In genomic region chr6:27575594-27576361, GRCh38 we compare ENCODE assay signal across 21 cellular contexts.
DNase-seq lines count a peak whose midpoint lies in the region; ATAC-seq, FAIRE-seq and TF ChIP-seq lines count a peak whose summit lies in the region.
"Had no signal": no experiment of that assay in that cellular context is flagged by ENCODE, and none has a peak within 500 bp of the region (broad histone marks: within the 10 kb centered on the region; RNA-seq: fewer than 3 reads in every experiment).

No MANE protein-coding gene starts in this region.

- H3K36me3 ChIP-seq in GM23338 (ENCODE audit: insufficient read depth) (no peaks in the 10 kb centered on the region), mammary epithelial cell (ENCODE audit: insufficient read depth, low read length) (no peaks in the 10 kb centered on the region), prostate gland (no peaks in the 10 kb centered on the region)
- H3K36me3 ChIP-seq: upper lobe of left lung had no signal

- peaks cover 5% of the 10 kb centered on the region for H3K27me3 Mint-ChIP-seq in GM23338 (ENCODE audit: insufficient read depth, low read depth, poor library complexity)

- whole genome bisulfite sequencing in mammary epithelial cell (ENCODE audit: low coverage, missing lambda C conversion rate) = 75% methylated on average over 10 of the region's 10 CpGs
- WGBS in prostate gland = 79% methylated on average over 10 of the region's 10 CpGs

- CTCF ChIA-PET in mammary epithelial cell (lab: Charles Lee; ENCODE audit: low non-redundant PET) = no interaction called here

- 0 out of 3 replicates have a peak, but pooled peaks cover 6% of the 10 kb centered on the region for H3K4me1 Mint-ChIP-seq in GM23338
- H3K4me1 Mint-ChIP-seq: naive B cell had no signal

- ATAC-seq in GM23338 (peak; percentile 84), HG03378 (IDR thresholded peaks at IDR 0.05; ENCODE audit: unreplicated experiment) (no peak), HG02852 (IDR thresholded peaks at IDR 0.05; ENCODE audit: unreplicated experiment) (no peak)
- ATAC-seq: effector memory CD8-positive, alpha-beta T cell; left lobe of liver had no signal

- FAIRE-seq in A204.1 (lab: Jason Lieb, UNC) = peak; percentile 83
- FAIRE-seq: GM18507 had no signal

- intact Hi-C loops in mammary epithelial cell (cut with micrococcal nuclease) = no loop called here
- intact Hi-C loops in prostate gland (cut with DNase I) = no loop called here

- H3K4me2 ChIP-seq in GM23338 = peak overlapping the region; percentile 30
- H3K4me2 ChIP-seq in mammary epithelial cell (ENCODE audit: insufficient read depth, low read depth, low read length) = no peak overlapping the region

- H4K20me1 ChIP-seq in GM23338 (replicated peaks; ENCODE audit: insufficient read depth) = no peaks in the 10 kb centered on the region; the same call in 1 of the 2 replicates
- no peaks in the 10 kb centered on the region for H4K20me1 ChIP-seq in mammary epithelial cell (ENCODE audit: insufficient read depth, low read length)

- H3K79me2 ChIP-seq in GM23338 (replicated peaks; ENCODE audit: insufficient read depth) (no peaks in the 10 kb centered on the region), mammary epithelial cell (ENCODE audit: insufficient read depth, low read length) (no peaks in the 10 kb centered on the region)

- H3K4me1 ChIP-seq in GM23338 (ENCODE audit: insufficient read depth) (no peaks in the 10 kb centered on the region), mammary epithelial cell (ENCODE audit: insufficient read depth, low read length) (no peaks in the 10 kb centered on the region), prostate gland (replicated peaks) (no peaks in the 10 kb centered on the region)
- H3K4me1 ChIP-seq: upper lobe of left lung had no signal

- TF ChIP-seq CTCF in GM23338 (conservative IDR thresholded peaks at IDR 0.05; ENCODE audit: low read depth in 2 of 2) = no peak
- TF ChIP-seq CTCF in mammary epithelial cell (conservative IDR thresholded peaks at IDR 0.05 in 1 of 2, IDR thresholded peaks at IDR 0.05 in 1 of 2; ENCODE audit: extremely low read depth in 1 of 2, insufficient read depth in 1 of 2, low read depth in 1 of 2, low read length in 2 of 2) = no peak
- TF ChIP-seq CTCF in prostate gland (IDR thresholded peaks at IDR 0.05) = no peak

- H3K4me3 ChIP-seq in GM23338 (peak overlapping the region; percentile 39), mammary epithelial cell (replicated peaks in 1 of 3; ENCODE audit: insufficient read depth in 1 of 3, low read depth in 2 of 3, low read length in 3 of 3) (no peak overlapping the region), prostate gland (no peak overlapping the region)
- H3K4me3 ChIP-seq: upper lobe of left lung had no signal

- H2AFZ ChIP-seq in GM23338 = peak overlapping the region; percentile 1; the same call in 1 of the 2 replicates
- no peak overlapping the region for H2AFZ ChIP-seq in mammary epithelial cell (ENCODE audit: low read depth, low read length)

- H3K9ac ChIP-seq in mammary epithelial cell (ENCODE audit: insufficient read depth, low read length) = no peak overlapping the region

- in situ Hi-C loops in mammary epithelial cell (cut with MboI; ENCODE audit: low sequenced_read_pairs in 2 of 2) = no loop called here

- H3F3A ChIP-seq in GM23338 (replicated peaks; ENCODE audit: low read depth) = no peaks in the 10 kb centered on the region

- H3K27ac ChIP-seq in GM23338 (ENCODE audit: low read depth) = no peak overlapping the region
- H3K27ac ChIP-seq in mammary epithelial cell (ENCODE audit: insufficient read depth, low read depth, low read length) = no peak overlapping the region
- no peak overlapping the region for H3K27ac ChIP-seq in prostate gland
- H3K27ac ChIP-seq: upper lobe of left lung, VCaP had no signal

- dilution Hi-C loops in mammary epithelial cell (cut with HindIII; ENCODE audit: low sequenced_read_pairs) = no loop called here

- H3K9me3 ChIP-seq in mammary epithelial cell (replicated peaks; ENCODE audit: insufficient read depth, low read length) = no peaks in the 10 kb centered on the region
- H3K9me3 ChIP-seq in prostate gland = no peaks in the 10 kb centered on the region
- H3K9me3 ChIP-seq: upper lobe of left lung had no signal

- H3K4me3 Mint-ChIP-seq in GM23338 = peak overlapping the region; percentile 61
- H3K4me3 Mint-ChIP-seq: activated naive CD4-positive, alpha-beta T cell treated with anti-CD3 and anti-CD28 coated beads for 36 hours; effector memory CD8-positive, alpha-beta T cell; naive B cell had no signal

- H3K9me2 ChIP-seq in GM23338 (ENCODE audit: insufficient read depth) = no peaks in the 10 kb centered on the region

- no peak overlapping the region for H3K27ac Mint-ChIP-seq in GM23338
- H3K27ac Mint-ChIP-seq: activated naive CD4-positive, alpha-beta T cell treated with anti-CD3 and anti-CD28 coated beads for 36 hours; effector memory CD8-positive, alpha-beta T cell; naive B cell had no signal

- no peaks in the 10 kb centered on the region for H3K27me3 ChIP-seq in GM23338 (ENCODE audit: insufficient read depth)
- H3K27me3 ChIP-seq in mammary epithelial cell (ENCODE audit: insufficient read depth, low read length) = no peaks in the 10 kb centered on the region
- peaks cover 4% of the 10 kb centered on the region for H3K27me3 ChIP-seq in prostate gland (replicated peaks; ENCODE audit: insufficient read depth)
- H3K27me3 ChIP-seq: upper lobe of left lung had no signal

- no peak for TF ChIP-seq POLR2A in prostate gland (IDR thresholded peaks at IDR 0.05)

- BruUV-seq in mammary epithelial cell (replicated peaks; lab: Mats Ljungman, UMichigan) = TSS peak; percentile 98

- no peaks in the 10 kb centered on the region for H3K36me3 Mint-ChIP-seq in GM23338 (ENCODE audit: low read depth)
- H3K36me3 Mint-ChIP-seq: naive B cell had no signal

- no peaks in the 10 kb centered on the region for H3K9me3 Mint-ChIP-seq in GM23338
- H3K9me3 Mint-ChIP-seq: activated naive CD4-positive, alpha-beta T cell treated with anti-CD3 and anti-CD28 coated beads for 36 hours; effector memory CD8-positive, alpha-beta T cell had no signal

- DNase-seq in GM23338 (ENCODE audit: low spot score) (peak; percentile 65), NCI-H226 (peak; percentile 19), mammary epithelial cell (peak; percentile 52), DMS53 treated with DMSO at 0.1 percent for 48 hours (lab: John Stamatoyannopoulos, UW; ENCODE audit: unreplicated experiment) (no peak), prostate gland (ENCODE audit: low spot score) (no peak)
- DNase-seq: activated CD8-positive, alpha-beta memory T cell treated with anti-CD3 and anti-CD28 coated beads for 24 hours; activated naive CD4-positive, alpha-beta T cell treated with anti-CD3 and anti-CD28 coated beads for 36 hours; DND-41; effector memory CD8-positive, alpha-beta T cell; glutamatergic neuron; naive B cell; NCI-H1694 treated with DMSO at 0.1 percent for 48 hours; NCI-H526 treated with DMSO at 0.1 percent for 48 hours; stimulated activated CD4-positive, alpha-beta T cell treated with anti-CD3 and anti-CD28 coated beads, Interleukin-1b, Interleukin-23, amount 100 ng/mL, for 48 hours; upper lobe of left lung had no signal

Comparison
In these comparisons a context has a peak if more than half of its experiments do, and no peak if none do; other contexts are left out.
1. DNase-seq: peak in GM23338 (single experiment), NCI-H226 (single experiment) and mammary epithelial cell (single experiment); none in DMS53 treated with DMSO at 0.1 percent for 48 hours (single experiment) and prostate gland (single experiment).